Comparison of ENCODE assay signal across 17 cellular contexts in genomic region chr3:111047812-111048435, GRCh38.
"Had no signal": no experiment of that assay in that cellular context is flagged by ENCODE, and none has a peak within 500 bp of the region (broad histone marks: within the 10 kb centered on the region; RNA-seq: fewer than 3 reads in every experiment).

No MANE protein-coding gene starts in this region.

- DNase-seq: activated CD4-positive, alpha-beta T cell treated with anti-CD3 and anti-CD28 coated beads, Interleukin-2, amount 50 U/mL, for 1 hour; activated CD4-positive, CD25-positive, alpha-beta regulatory T cell treated with anti-CD3 and anti-CD28 coated beads, Interleukin-2, amount 50 U/mL, for 72 hours; activated CD8-positive, alpha-beta memory T cell treated with anti-CD3 and anti-CD28 coated beads, Interleukin-2, amount 50 U/mL, for 4 hours; activated T-cell treated with anti-CD3 and anti-CD28 coated beads, Interleukin-2, amount 50 U/mL, for 4 hours; adrenal gland; effector CD8-positive, alpha-beta T cell; esophagus squamous epithelium; foreskin fibroblast; glutamatergic neuron; mesendoderm; naive thymus-derived CD4-positive, alpha-beta T cell; spleen; stimulated activated naive B cell treated with anti-CD40 and anti-IgM and Interleukin-4, amounts not matched to agents 10 μg/mL and 1 μg/mL and 100 μg/mL, for 72 hours had no signal

- H3K27me3 ChIP-seq: adrenal gland, esophagus squamous epithelium, neutrophil, spleen had no signal

- H3K27ac Mint-ChIP-seq: activated naive CD4-positive, alpha-beta T cell treated with anti-CD3 and anti-CD28 coated beads, Interleukin-2, amount 50 U/mL, for 24 hours; naive thymus-derived CD4-positive, alpha-beta T cell; stimulated activated naive B cell treated with anti-CD40 and anti-IgM and Interleukin-4, amounts not matched to agents 10 μg/mL and 1 μg/mL and 100 μg/mL, for 72 hours had no signal

- H3K4me3 Mint-ChIP-seq: activated naive CD4-positive, alpha-beta T cell treated with anti-CD3 and anti-CD28 coated beads, Interleukin-2, amount 50 U/mL, for 24 hours; activated T-cell treated with anti-CD3 and anti-CD28 coated beads, Interleukin-2, amount 50 U/mL, for 4 hours; naive thymus-derived CD4-positive, alpha-beta T cell; stimulated activated naive B cell treated with anti-CD40 and anti-IgM and Interleukin-4, amounts not matched to agents 10 μg/mL and 1 μg/mL and 100 μg/mL, for 72 hours had no signal

- H3K4me1 ChIP-seq: adrenal gland, esophagus squamous epithelium, parathyroid adenoma, spleen had no signal

- H3K4me3 ChIP-seq: adrenal gland, esophagus squamous epithelium, spleen had no signal

- H3K9me3 Mint-ChIP-seq: activated naive CD4-positive, alpha-beta T cell treated with anti-CD3 and anti-CD28 coated beads, Interleukin-2, amount 50 U/mL, for 24 hours; activated T-cell treated with anti-CD3 and anti-CD28 coated beads, Interleukin-2, amount 50 U/mL, for 4 hours; naive thymus-derived CD4-positive, alpha-beta T cell; stimulated activated naive B cell treated with anti-CD40 and anti-IgM and Interleukin-4, amounts not matched to agents 10 μg/mL and 1 μg/mL and 100 μg/mL, for 72 hours had no signal

- H3K36me3 Mint-ChIP-seq: activated naive CD4-positive, alpha-beta T cell treated with anti-CD3 and anti-CD28 coated beads, Interleukin-2, amount 50 U/mL, for 24 hours; naive thymus-derived CD4-positive, alpha-beta T cell; stimulated activated naive B cell treated with anti-CD40 and anti-IgM and Interleukin-4, amounts not matched to agents 10 μg/mL and 1 μg/mL and 100 μg/mL, for 72 hours had no signal

- H3K9me3 ChIP-seq: adrenal gland, esophagus squamous epithelium, neutrophil, spleen had no signal

- ATAC-seq: activated T-cell treated with anti-CD3 and anti-CD28 coated beads, Interleukin-2, amount 50 U/mL, for 4 hours; naive thymus-derived CD4-positive, alpha-beta T cell; sciatic nerve; stimulated activated naive B cell treated with anti-CD40 and anti-IgM and Interleukin-4, amounts not matched to agents 10 μg/mL and 1 μg/mL and 100 μg/mL, for 72 hours had no signal

- H3K36me3 ChIP-seq: adrenal gland, esophagus squamous epithelium, neutrophil, spleen had no signal

- H3K27ac ChIP-seq: adrenal gland, esophagus squamous epithelium, neutrophil, parathyroid adenoma, spleen had no signal
